Comparison of ENCODE assay signal across 1 cellular context in genomic region chr4:145503486-145504072, GRCh38.
TF ChIP-seq lines count a peak whose summit lies in the region.

No MANE protein-coding gene starts in this region.

TF ChIP-seq in GM23338, 12 proteins besides CTCF, POLR2A, EP300 and RAD21 (continued from another document):
- TF ChIP-seq ZNF462 (CRISPR knock-in tag; IDR thresholded peaks at IDR 0.05) = no peak
- no peak for TF ChIP-seq EZH2phosphoT487 (IDR thresholded peaks at IDR 0.05; ENCODE audit: unreplicated experiment)
- no peak for TF ChIP-seq CREB1 (CRISPR knock-in tag; IDR thresholded peaks at IDR 0.05; ENCODE audit: low read depth)
- TF ChIP-seq ZNF331 (CRISPR knock-in tag; IDR thresholded peaks at IDR 0.05; ENCODE audit: low read depth) = no peak
- no peak for TF ChIP-seq NANOG (IDR thresholded peaks at IDR 0.05; ENCODE audit: borderline replicate concordance)
- TF ChIP-seq STAT1 (IDR thresholded peaks at IDR 0.05; ENCODE audit: unreplicated experiment) = no peak
